7 cellular contexts compared by ENCODE assay signal in the genomic region with DNA sequence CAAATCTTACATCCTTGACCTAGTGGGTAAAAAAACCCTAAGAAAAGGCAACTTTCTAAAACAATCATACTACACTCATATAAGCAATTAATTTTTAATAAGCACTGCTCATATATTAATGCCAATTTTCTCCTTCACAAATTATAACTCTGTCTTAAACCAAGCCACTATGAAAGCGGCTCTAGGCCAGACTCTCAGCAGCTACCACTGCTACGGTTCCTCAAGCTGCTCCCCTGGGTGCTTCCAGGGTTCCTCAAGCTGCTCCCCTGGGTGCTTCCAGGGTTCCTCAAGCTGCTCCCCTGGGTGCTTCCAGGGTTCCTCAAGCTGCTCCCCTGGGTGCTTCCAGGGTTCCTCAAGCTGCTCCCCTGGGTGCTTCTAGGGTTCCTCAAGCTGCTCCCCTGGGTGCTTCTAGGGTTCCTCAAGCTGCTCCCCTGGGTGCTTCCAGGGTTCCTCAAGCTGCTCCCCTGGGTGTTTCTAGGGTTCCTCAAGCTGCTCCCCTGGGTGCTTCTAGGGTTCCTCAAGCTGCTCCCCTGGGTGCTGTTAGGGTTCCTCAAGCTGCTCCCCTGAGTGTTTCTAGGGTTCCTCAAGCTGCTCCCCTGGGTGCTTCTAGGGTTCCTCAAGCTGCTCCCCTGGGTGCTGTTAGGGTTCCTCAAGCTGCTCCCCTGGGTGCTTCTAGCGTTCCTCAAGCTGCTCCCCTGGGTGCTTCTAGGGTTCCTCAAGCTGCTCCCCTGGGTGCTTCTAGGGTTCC. TPM values are rescaled to one million over a fixed set of nuclear protein-coding genes. Genes with fewer than 3 reads are reported as not detected.
DNase-seq lines count a peak whose midpoint lies in the region; ATAC-seq and TF ChIP-seq lines count a peak whose summit lies in the region.
"Not testable (repeated sequence)": the region's sequence is repeated elsewhere in the genome, so short reads cannot be mapped to it uniquely, and the experiment has no call there.

No MANE protein-coding gene starts in this region.

- not testable (repeated sequence) for H3K4me3 ChIP-seq in NB4 (ENCODE audit: low read depth, low read length)

- peak overlapping the region; percentile 52 for H3K27ac Mint-ChIP-seq in CD4-positive, alpha-beta T cell
- peak overlapping the region; percentile 78 for H3K27ac Mint-ChIP-seq in activated CD8-positive, alpha-beta memory T cell treated with anti-CD3 and anti-CD28 coated beads, Interleukin-2, amount 10 ng/mL, durations not matched to agents 7 days and 5 days
- H3K27ac Mint-ChIP-seq in central memory CD8-positive, alpha-beta T cell (ENCODE audit: low read depth); stimulated activated naive B cell treated with anti-CD40 and anti-IgM and Interleukin-4, amounts not matched to agents 10 μg/mL and 1 μg/mL and 100 μg/mL, for 72 hours: not testable (repeated sequence)
- H3K27ac Mint-ChIP-seq in natural killer cell: peak overlapping the region; percentile 29 to 82

- not testable (repeated sequence) for H3K27me3 Mint-ChIP-seq in CD4-positive, alpha-beta T cell; activated CD8-positive, alpha-beta memory T cell treated with anti-CD3 and anti-CD28 coated beads, Interleukin-2, amount 10 ng/mL, durations not matched to agents 7 days and 5 days; central memory CD8-positive, alpha-beta T cell; natural killer cell (ENCODE audit: low read depth in 2 of 2); stimulated activated naive B cell treated with anti-CD40 and anti-IgM and Interleukin-4, amounts not matched to agents 10 μg/mL and 1 μg/mL and 100 μg/mL, for 72 hours

- not testable (repeated sequence) for H3K9me3 ChIP-seq in CD4-positive, alpha-beta T cell (ENCODE audit: control insufficient read depth, low read length)

- not testable (repeated sequence) for TF ChIP-seq CTCF in CD4-positive, alpha-beta T cell (IDR thresholded peaks at IDR 0.05); NB4 (IDR thresholded peaks at IDR 0.05; ENCODE audit: low read depth, low read length); natural killer cell (IDR thresholded peaks at IDR 0.05)

- not testable (repeated sequence) for ATAC-seq in CD4-positive, alpha-beta T cell (ENCODE audit: poor library complexity); activated CD8-positive, alpha-beta memory T cell treated with anti-CD3 and anti-CD28 coated beads, Interleukin-2, amount 10 ng/mL, durations not matched to agents 7 days and 5 days; central memory CD8-positive, alpha-beta T cell (replicated peaks; ENCODE audit: extremely low read depth, poor library complexity, severe bottlenecking); Right ventricle myocardium superior (ENCODE audit: poor library complexity); natural killer cell
- peak in 1 of 2 donors; percentile 51 for ATAC-seq in stimulated activated naive B cell treated with anti-CD40 and anti-IgM and Interleukin-4, amounts not matched to agents 10 μg/mL and 1 μg/mL and 100 μg/mL, for 72 hours (replicated peaks)

- H3K4me3 Mint-ChIP-seq in CD4-positive, alpha-beta T cell: peak overlapping the region; percentile 27
- not testable (repeated sequence) for H3K4me3 Mint-ChIP-seq in activated CD8-positive, alpha-beta memory T cell treated with anti-CD3 and anti-CD28 coated beads, Interleukin-2, amount 10 ng/mL, durations not matched to agents 7 days and 5 days; stimulated activated naive B cell treated with anti-CD40 and anti-IgM and Interleukin-4, amounts not matched to agents 10 μg/mL and 1 μg/mL and 100 μg/mL, for 72 hours
- H3K4me3 Mint-ChIP-seq in central memory CD8-positive, alpha-beta T cell: peak overlapping the region; percentile 64
- peak overlapping the region; percentile 65 for H3K4me3 Mint-ChIP-seq in natural killer cell

- peaks cover 84% of the 10 kb centered on the region for H3K4me1 Mint-ChIP-seq in CD4-positive, alpha-beta T cell (ENCODE audit: low read depth)
- peaks cover 80% of the 10 kb centered on the region for H3K4me1 Mint-ChIP-seq in activated CD8-positive, alpha-beta memory T cell treated with anti-CD3 and anti-CD28 coated beads, Interleukin-2, amount 10 ng/mL, durations not matched to agents 7 days and 5 days
- H3K4me1 Mint-ChIP-seq in central memory CD8-positive, alpha-beta T cell: peaks cover 71% of the 10 kb centered on the region
- peaks cover 64 to 67% of the 10 kb centered on the region in 2 donors for H3K4me1 Mint-ChIP-seq in natural killer cell
- H3K4me1 Mint-ChIP-seq in stimulated activated naive B cell treated with anti-CD40 and anti-IgM and Interleukin-4, amounts not matched to agents 10 μg/mL and 1 μg/mL and 100 μg/mL, for 72 hours: peaks cover 40 to 62% of the 10 kb centered on the region in 2 donors

- DNase-seq in CD4-positive, alpha-beta T cell; activated CD8-positive, alpha-beta memory T cell treated with anti-CD3 and anti-CD28 coated beads, Interleukin-2, amount 10 ng/mL, durations not matched to agents 7 days and 5 days; central memory CD8-positive, alpha-beta T cell (ENCODE audit: low spot score in 2 of 2); natural killer cell: not testable (repeated sequence)
- DNase-seq in NB4 (ENCODE audit: low read depth) (peak; percentile 40), Right ventricle myocardium superior (peak; percentile 1)
- peak; percentile 4 for DNase-seq in stimulated activated naive B cell treated with anti-CD40 and anti-IgM and Interleukin-4, amounts not matched to agents 10 μg/mL and 1 μg/mL and 100 μg/mL, for 72 hours

- intact Hi-C loops in CD4-positive, alpha-beta T cell (cut with DNase I, micrococcal nuclease); Right ventricle myocardium superior (cut with DNase I): not testable (repeated sequence)
- intact Hi-C loops in natural killer cell (cut with micrococcal nuclease): loop anchor here (2.0 kb wide), 1 partner anchor 14 kb away; no protein-coding TSS in a partner anchor

- POLR2A ChIA-PET in CD4-positive, alpha-beta T cell (lab: Charles Lee): interaction anchor here (0.6 to 1.9 kb wide), 9 partner anchors 9 to 93 kb away, joined by 3 to 11 read pairs (median 3); partner anchors contain the start of gene SPG7

- H3K36me3 Mint-ChIP-seq in CD4-positive, alpha-beta T cell (ENCODE audit: low read depth): peaks cover 19% of the 10 kb centered on the region
- H3K36me3 Mint-ChIP-seq in activated CD8-positive, alpha-beta memory T cell treated with anti-CD3 and anti-CD28 coated beads, Interleukin-2, amount 10 ng/mL, durations not matched to agents 7 days and 5 days: peaks cover 17% of the 10 kb centered on the region
- H3K36me3 Mint-ChIP-seq in central memory CD8-positive, alpha-beta T cell (ENCODE audit: insufficient read depth); natural killer cell: not testable (repeated sequence)
- H3K36me3 Mint-ChIP-seq in stimulated activated naive B cell treated with anti-CD40 and anti-IgM and Interleukin-4, amounts not matched to agents 10 μg/mL and 1 μg/mL and 100 μg/mL, for 72 hours: peaks cover 22 to 40% of the 10 kb centered on the region in 2 donors

- not testable (repeated sequence) for H3K27me3 ChIP-seq in CD4-positive, alpha-beta T cell (ENCODE audit: control insufficient read depth, insufficient read depth, low read length)

- H3K9me3 Mint-ChIP-seq in CD4-positive, alpha-beta T cell; activated CD8-positive, alpha-beta memory T cell treated with anti-CD3 and anti-CD28 coated beads, Interleukin-2, amount 10 ng/mL, durations not matched to agents 7 days and 5 days (ENCODE audit: low read depth); central memory CD8-positive, alpha-beta T cell; natural killer cell; stimulated activated naive B cell treated with anti-CD40 and anti-IgM and Interleukin-4, amounts not matched to agents 10 μg/mL and 1 μg/mL and 100 μg/mL, for 72 hours: not testable (repeated sequence)

- CTCF ChIA-PET in CD4-positive, alpha-beta T cell (lab: Charles Lee): interaction anchor here (0.7 to 1.0 kb wide), 2 partner anchors 35 to 54 kb away, joined by 3 to 4 read pairs; partner anchors contain the start of genes ANKRD11 and SPG7
- CTCF ChIA-PET in activated CD8-positive, alpha-beta memory T cell treated with anti-CD3 and anti-CD28 coated beads, Interleukin-2, amount 10 ng/mL, durations not matched to agents 7 days and 5 days (lab: Charles Lee): interaction anchor here (1.1 to 1.3 kb wide), 5 partner anchors 8 to 34 kb away, joined by 3 to 4 read pairs (median 3); no protein-coding TSS in a partner anchor

- not testable (repeated sequence) for H3K27ac ChIP-seq in CD4-positive, alpha-beta T cell (ENCODE audit: low read depth, low read length)

- TF ChIP-seq POLR2A in NB4 (IDR thresholded peaks at IDR 0.05; ENCODE audit: extremely low read depth, insufficient read length): not testable (repeated sequence)

RNA-seq across cellular contexts. Expression of gene ANKRD11, which starts 35.8 kb away (rescaled TPM):
- total RNA-seq in CD4-positive, alpha-beta T cell: 100 to 1,000 TPM; 200 to 211 TPM
- total RNA-seq in activated CD8-positive, alpha-beta memory T cell treated with anti-CD3 and anti-CD28 coated beads, Interleukin-2, amount 10 ng/mL, durations not matched to agents 7 days and 5 days: 100 to 1,000 TPM; 184 to 235 TPM
- total RNA-seq in Right ventricle myocardium superior (64.9 TPM), natural killer cell (100 to 1,000 TPM; 230 to 299 (median 287) TPM)

RNA-seq across cellular contexts. Expression of gene SPG7, which starts 53.7 kb away (rescaled TPM):
- 100 to 1,000 TPM; 163 to 167 TPM for total RNA-seq in CD4-positive, alpha-beta T cell
- total RNA-seq in activated CD8-positive, alpha-beta memory T cell treated with anti-CD3 and anti-CD28 coated beads, Interleukin-2, amount 10 ng/mL, durations not matched to agents 7 days and 5 days: 100 to 1,000 TPM in 1 of 2 experiments, 10 to 100 TPM in 1; 92.1 to 110 TPM
- total RNA-seq in Right ventricle myocardium superior (108 TPM), natural killer cell (100 to 1,000 TPM; 142 to 195 (median 180) TPM)
